1 cellular context compared by ENCODE assay signal in genomic region chrX:110600745-110601310, GRCh38.
TF ChIP-seq lines count a peak whose summit lies in the region.

No MANE protein-coding gene starts in this region.

TF ChIP-seq in WTC11, 78 proteins besides CTCF, POLR2A, EP300 and RAD21 (continued from another document):
- TF ChIP-seq PREB (CRISPR knock-in tag; IDR thresholded peaks at IDR 0.05; ENCODE audit: borderline replicate concordance), result no peak
- no peak for TF ChIP-seq CREB1 (CRISPR knock-in tag; IDR thresholded peaks at IDR 0.05)
- no peak for TF ChIP-seq GRHL2 (CRISPR knock-in tag; IDR thresholded peaks at IDR 0.05; ENCODE audit: insufficient replicate concordance, severe bottlenecking)
